In the genomic region with DNA sequence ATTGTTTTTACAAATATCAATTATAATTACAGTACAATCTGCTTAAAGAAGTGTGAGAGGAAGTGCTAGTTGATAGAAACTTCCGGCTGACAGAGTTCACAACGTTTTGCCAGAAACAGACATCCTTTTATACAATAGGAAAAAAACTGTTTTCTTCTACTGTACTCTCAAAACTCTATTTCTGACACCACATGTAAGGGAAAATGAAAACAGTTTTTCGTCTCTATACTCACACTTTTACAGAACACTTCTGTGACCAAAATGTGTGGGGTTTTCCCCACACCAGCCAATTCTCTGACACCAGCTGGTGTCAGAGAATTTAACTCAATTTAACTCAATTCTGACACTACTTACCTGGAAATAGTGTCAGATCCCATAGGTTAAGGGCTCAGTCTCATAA, we compare ENCODE assay signal across 8 cellular contexts. TPM values are rescaled to one million over a fixed set of nuclear protein-coding genes. Genes with fewer than 3 reads are reported as not detected.
DNase-seq lines count a peak whose midpoint lies in the region; ATAC-seq and TF ChIP-seq lines count a peak whose summit lies in the region.

No MANE protein-coding gene starts in this region.

- no peak overlapping the region for H3K14ac ChIP-seq in H9 (ENCODE audit: insufficient read depth, low read length)

- no peak overlapping the region for H3T11ph ChIP-seq in H9 (ENCODE audit: low read length)

- no peak overlapping the region for H3K23ac ChIP-seq in H9 (ENCODE audit: insufficient read length, low read depth, low read length)

- DNase-seq in stimulated activated CD4-positive, alpha-beta T cell treated with anti-CD3 and anti-CD28 coated beads, Interleukin-15, amount 100 ng/mL, for 24 hours, result peak; percentile 47
- DNase-seq in stimulated activated CD4-positive, alpha-beta T cell treated with anti-CD3 and anti-CD28 coated beads, Interleukin-12 subunit alpha, Interleukin-12 subunit beta, amount 100 ng/mL, for 4 hours, result no peak
- DNase-seq in activated CD8-positive, alpha-beta T cell treated with anti-CD3 and anti-CD28 coated beads for 36 hours, result peak; percentile 62
- DNase-seq in upper lobe of right lung, result no peak
- no peak for DNase-seq in H9
- DNase-seq in UCSD-AML1 (lab: John Stamatoyannopoulos, UW; ENCODE audit: unreplicated experiment), result no peak
- DNase-seq in prostate gland (ENCODE audit: low spot score), result no peak

- no peaks in the 10 kb centered on the region for H3K79me1 ChIP-seq in H9 (ENCODE audit: insufficient read depth, low read depth, low read length, poor library complexity, severe bottlenecking)

- H3K4me3 Mint-ChIP-seq in activated CD8-positive, alpha-beta T cell treated with anti-CD3 and anti-CD28 coated beads for 36 hours, result no peak overlapping the region
- no peak overlapping the region for H3K4me3 Mint-ChIP-seq in H9

- no peak overlapping the region for H2BK120ac ChIP-seq in H9 (ENCODE audit: low read depth, low read length, poor library complexity, severe bottlenecking)

- no peak overlapping the region for H3K4me2 ChIP-seq in H9 (ENCODE audit: insufficient read depth, insufficient read length, low read length)

- peak; percentile 77 for ATAC-seq in HG03103 (IDR thresholded peaks at IDR 0.05; ENCODE audit: low read depth, unreplicated experiment)
- peak; percentile 84 for ATAC-seq in activated CD8-positive, alpha-beta T cell treated with anti-CD3 and anti-CD28 coated beads for 36 hours
- no peak for ATAC-seq in upper lobe of right lung

- H3K9ac ChIP-seq in H9 (ENCODE audit: extremely low read depth, insufficient read length, low read length), result no peak overlapping the region

- H3K4me3 ChIP-seq in upper lobe of right lung (no peak overlapping the region), prostate gland (no peak overlapping the region)

- CTCF ChIA-PET in activated CD8-positive, alpha-beta T cell treated with anti-CD3 and anti-CD28 coated beads for 36 hours (lab: Charles Lee), result interaction anchor here (1.2 kb wide), 1 partner anchor 9 kb away, joined by 3 read pairs; no protein-coding TSS in a partner anchor

- H3K18ac ChIP-seq in H9 (ENCODE audit: insufficient read length, low read depth, low read length), result no peak overlapping the region

- H3K27me3 ChIP-seq in upper lobe of right lung, result no peaks in the 10 kb centered on the region
- H3K27me3 ChIP-seq in H9 (ENCODE audit: insufficient read depth, low read length), result no peaks in the 10 kb centered on the region; the same call in 1 of the 2 replicates
- no peaks in the 10 kb centered on the region for H3K27me3 ChIP-seq in prostate gland (replicated peaks; ENCODE audit: insufficient read depth)

- peaks cover 8% of the 10 kb centered on the region for H3K4me1 Mint-ChIP-seq in activated CD8-positive, alpha-beta T cell treated with anti-CD3 and anti-CD28 coated beads for 36 hours (ENCODE audit: low read depth)
- H3K4me1 Mint-ChIP-seq in H9, result peaks cover 9 to 16% of the 10 kb centered on the region in 2 experiments; a peak in 3 of 4 replicates

- H3K36me3 ChIP-seq in upper lobe of right lung (no peaks in the 10 kb centered on the region), prostate gland (no peaks in the 10 kb centered on the region)

- H2AK5ac ChIP-seq in H9 (ENCODE audit: insufficient read length, low read length), result no peak overlapping the region

- H2BK12ac ChIP-seq in H9 (ENCODE audit: insufficient read length, low read depth, low read length), result no peak overlapping the region

- intact Hi-C loops in activated CD8-positive, alpha-beta T cell treated with anti-CD3 and anti-CD28 coated beads for 36 hours (cut with micrococcal nuclease), result no loop called here
- intact Hi-C loops in upper lobe of right lung (cut with DNase I), result no loop called here
- intact Hi-C loops in prostate gland (cut with DNase I), result no loop called here

- H3K27me3 Mint-ChIP-seq in activated CD8-positive, alpha-beta T cell treated with anti-CD3 and anti-CD28 coated beads for 36 hours, result no peaks in the 10 kb centered on the region
- peaks cover 2% of the 10 kb centered on the region; the same call in 1 of the 2 replicates for H3K27me3 Mint-ChIP-seq in H9 (ENCODE audit: low read depth)

- no peak for TF ChIP-seq POLR2A in prostate gland (IDR thresholded peaks at IDR 0.05)

- H2BK5ac ChIP-seq in H9 (ENCODE audit: insufficient read length, low read length), result no peak overlapping the region

- no peak overlapping the region for H4K91ac ChIP-seq in H9 (ENCODE audit: insufficient read length, low read depth, low read length)

- H2AFZ ChIP-seq in H9 (ENCODE audit: low read length), result no peak overlapping the region

- no peak overlapping the region for H4K5ac ChIP-seq in H9 (ENCODE audit: insufficient read length, low read depth, low read length)

- no peak overlapping the region for H2BK15ac ChIP-seq in H9 (ENCODE audit: low read depth, low read length)

- H3K9me3 ChIP-seq in upper lobe of right lung (no peaks in the 10 kb centered on the region), H9 (ENCODE audit: control insufficient read depth, low read depth, low read length) (no peaks in the 10 kb centered on the region), prostate gland (no peaks in the 10 kb centered on the region)

- no peaks in the 10 kb centered on the region for H4K20me1 ChIP-seq in H9 (ENCODE audit: control insufficient read depth, insufficient read depth, insufficient read length)

- H3K4ac ChIP-seq in H9 (ENCODE audit: low read depth, low read length), result no peak overlapping the region

- H3K4me1 ChIP-seq in upper lobe of right lung (no peaks in the 10 kb centered on the region), H9 (ENCODE audit: insufficient read depth, low read length) (no peaks in the 10 kb centered on the region; the same call in 1 of the 2 replicates), prostate gland (replicated peaks) (no peaks in the 10 kb centered on the region)

- no peaks in the 10 kb centered on the region for H3K9me3 Mint-ChIP-seq in activated CD8-positive, alpha-beta T cell treated with anti-CD3 and anti-CD28 coated beads for 36 hours
- H3K9me3 Mint-ChIP-seq in H9, result no peaks in the 10 kb centered on the region

- TF ChIP-seq CTCF in activated CD8-positive, alpha-beta T cell treated with anti-CD3 and anti-CD28 coated beads for 36 hours (IDR thresholded peaks at IDR 0.05), result no peak
- no peak for TF ChIP-seq CTCF in upper lobe of right lung (IDR thresholded peaks at IDR 0.05)
- no peak for TF ChIP-seq CTCF in H9 (conservative IDR thresholded peaks at IDR 0.05)
- no peak for TF ChIP-seq CTCF in prostate gland (IDR thresholded peaks at IDR 0.05)

- no peaks in the 10 kb centered on the region for H3K79me2 ChIP-seq in H9 (ENCODE audit: insufficient read depth, low read length)

- H3K23me2 ChIP-seq in H9 (ENCODE audit: insufficient read length, low read depth, low read length, poor library complexity, severe bottlenecking), result no peaks in the 10 kb centered on the region

- no peak overlapping the region for H3K27ac Mint-ChIP-seq in activated CD8-positive, alpha-beta T cell treated with anti-CD3 and anti-CD28 coated beads for 36 hours
- H3K27ac Mint-ChIP-seq in H9, result no peak overlapping the region

- peak overlapping the region; percentile 63 for H3K27ac ChIP-seq in upper lobe of right lung
- no peak overlapping the region for H3K27ac ChIP-seq in H9 (ENCODE audit: insufficient read length, low read depth, low read length)
- H3K27ac ChIP-seq in prostate gland, result no peak overlapping the region

- no CpG with 5 or more reads among the region's 3 CpGs for WGBS in H9 (ENCODE audit: extremely low coverage, insufficient read length, low lambda C conversion rate)
- WGBS in prostate gland, result 52% methylated on average over 3 of the region's 3 CpGs

- H4K8ac ChIP-seq in H9 (replicated peaks; ENCODE audit: insufficient read length, low read depth, low read length), result no peak overlapping the region

- H3K36me3 Mint-ChIP-seq in activated CD8-positive, alpha-beta T cell treated with anti-CD3 and anti-CD28 coated beads for 36 hours (ENCODE audit: low read depth), result no peaks in the 10 kb centered on the region
- no peaks in the 10 kb centered on the region for H3K36me3 Mint-ChIP-seq in H9 (ENCODE audit: insufficient read depth in 1 of 3, low read depth in 3 of 3)

- no peak overlapping the region for H3K56ac ChIP-seq in H9 (ENCODE audit: insufficient read length, low read depth, low read length)

- POLR2A ChIA-PET in activated CD8-positive, alpha-beta T cell treated with anti-CD3 and anti-CD28 coated beads for 36 hours (lab: Charles Lee), result interaction anchor here (0.9 to 1.5 kb wide), 2 partner anchors 21 to 23 kb away, joined by 3 to 8 read pairs; partner anchors contain the start of gene HIF1A

- no peak overlapping the region for H2BK20ac ChIP-seq in H9 (ENCODE audit: low read depth, low read length, poor library complexity, severe bottlenecking)

RNA-seq across cellular contexts. Expression of gene HIF1A, which starts 24.2 kb away (rescaled TPM):
- 100 to 1,000 TPM; 133 to 140 TPM for total RNA-seq in activated CD8-positive, alpha-beta T cell treated with anti-CD3 and anti-CD28 coated beads for 36 hours
- total RNA-seq in upper lobe of right lung (108 TPM), H9 (2021) (147 and 154 TPM in 2 replicates), prostate gland (100 to 1,000 TPM in 1 of 2 donors, 10 to 100 TPM in 1; 61.7 to 101 TPM)

Comparison
In these comparisons a context has a peak if more than half of its experiments do, and no peak if none do; other contexts are left out.
1. DNase-seq: peak in stimulated activated CD4-positive, alpha-beta T cell treated with anti-CD3 and anti-CD28 coated beads, Interleukin-15, amount 100 ng/mL, for 24 hours (single experiment) and activated CD8-positive, alpha-beta T cell treated with anti-CD3 and anti-CD28 coated beads for 36 hours (single experiment); none in stimulated activated CD4-positive, alpha-beta T cell treated with anti-CD3 and anti-CD28 coated beads, Interleukin-12 subunit alpha, Interleukin-12 subunit beta, amount 100 ng/mL, for 4 hours (single experiment), upper lobe of right lung (single experiment), H9 (single experiment), UCSD-AML1 (single experiment) and prostate gland (single experiment).